ENCODE assay signal across 8 cellular contexts in the genomic region with DNA sequence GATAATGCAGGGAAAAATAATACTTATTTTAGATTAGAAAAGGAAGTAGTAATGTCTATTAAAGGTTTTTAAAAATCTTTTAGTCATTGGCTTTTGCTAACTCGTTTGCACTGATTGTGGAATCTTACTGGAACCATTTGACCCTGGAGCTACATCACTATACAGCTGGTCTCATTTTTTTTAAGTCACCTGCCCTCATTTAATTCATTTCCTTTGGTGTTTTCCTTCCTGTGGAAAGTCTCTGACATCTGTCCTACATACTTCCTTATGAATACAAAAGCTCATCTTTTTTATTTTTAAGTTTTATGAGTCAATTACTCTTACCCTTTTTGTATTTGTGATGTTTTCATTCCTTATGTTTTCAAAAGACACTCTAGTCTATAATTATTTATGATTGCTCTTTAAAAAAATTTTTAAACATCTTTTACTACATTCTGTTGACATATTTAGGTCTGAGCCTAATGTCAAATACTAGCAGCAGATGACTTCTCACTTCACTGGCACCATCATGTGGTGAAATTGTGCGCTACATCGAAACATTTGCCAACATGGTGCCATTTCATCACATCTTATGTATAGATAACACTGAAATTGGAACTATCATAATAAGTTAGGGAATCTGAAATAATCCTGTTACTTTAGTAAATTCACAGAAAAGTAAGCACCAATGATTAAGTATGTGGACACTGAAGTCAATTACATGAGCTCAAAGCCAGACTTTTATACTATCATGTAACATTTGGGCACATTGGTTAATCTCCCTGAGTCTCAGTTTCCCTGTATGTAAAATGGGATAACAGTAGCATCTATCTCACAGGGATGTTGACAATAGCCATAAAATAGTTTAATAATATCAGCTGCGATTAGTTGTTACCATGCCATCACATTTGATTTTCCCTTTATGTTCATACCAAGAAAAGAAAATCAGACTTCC. TPM values are rescaled to one million over a fixed set of nuclear protein-coding genes. Genes with fewer than 3 reads are reported as not detected.
A peak's percentile ranks its signal among the peaks of the same experiment; 100 is the strongest.
DNase-seq lines count a peak whose midpoint lies in the region; ATAC-seq and TF ChIP-seq lines count a peak whose summit lies in the region.

No MANE protein-coding gene starts in this region.

- peaks cover 8% of the 10 kb centered on the region for H3K27me3 Mint-ChIP-seq in activated B cell treated with CpG ODN at 0.5 μM for 24 hours

- H3K4me1 Mint-ChIP-seq in activated B cell treated with CpG ODN at 0.5 μM for 24 hours: no peaks in the 10 kb centered on the region

- peaks cover 2% of the 10 kb centered on the region for H3K36me3 Mint-ChIP-seq in activated B cell treated with CpG ODN at 0.5 μM for 24 hours (ENCODE audit: low read depth)

- POLR2A ChIA-PET in activated B cell treated with CpG ODN at 0.5 μM for 24 hours (lab: Charles Lee): interaction anchor here (0.7 kb wide), 1 partner anchor 10 kb away, joined by 4 read pairs; a partner anchor contains a TSS

- H3K27ac Mint-ChIP-seq in activated B cell treated with CpG ODN at 0.5 μM for 24 hours: no peak overlapping the region

- no peak for TF ChIP-seq CTCF in activated B cell treated with CpG ODN at 0.5 μM for 24 hours (IDR thresholded peaks at IDR 0.05)

- peaks cover 6% of the 10 kb centered on the region for H3K9me3 Mint-ChIP-seq in activated B cell treated with CpG ODN at 0.5 μM for 24 hours

- no peaks in the 10 kb centered on the region for H3K36me3 ChIP-seq in H7 (replicated peaks; ENCODE audit: control insufficient read depth, insufficient read depth, low read length)

- H3K27ac ChIP-seq in caudate nucleus (ENCODE audit: low read depth, low read length): no peak overlapping the region

- DNase-seq in GM04504 (ENCODE audit: low read depth) (peak; percentile 64), H7 (peak; percentile 25), NCI-H1417 (lab: John Stamatoyannopoulos, UW) (peak; percentile 52 to 89 (median 62)), activated B cell treated with CpG ODN at 0.5 μM for 24 hours (no peak), caudate nucleus (lab: John Stamatoyannopoulos, UW) (peak in 38 of 61 donors; percentile 2 to 86 (median 21)), kidney tubule cell (ENCODE audit: low spot score) (peak; percentile 66)
- peak; percentile 32 to 51 (median 33) for DNase-seq in stimulated activated CD4-positive, alpha-beta T cell treated with anti-CD3 and anti-CD28 coated beads, TNF-alpha, amount 100 ng/mL, for 4 hours (ENCODE audit: low read depth in 3 of 3)

- H3K27me3 ChIP-seq in H7 (ENCODE audit: control insufficient read depth, insufficient read depth, low read length): no peaks in the 10 kb centered on the region

- no peak overlapping the region for H3K4me3 Mint-ChIP-seq in activated B cell treated with CpG ODN at 0.5 μM for 24 hours

- ATAC-seq in activated B cell treated with CpG ODN at 0.5 μM for 24 hours (ENCODE audit: low read depth) (peak; percentile 65), HG03571 (IDR thresholded peaks at IDR 0.05; ENCODE audit: unreplicated experiment) (no peak)

- intact Hi-C loops in activated B cell treated with CpG ODN at 0.5 μM for 24 hours (cut with micrococcal nuclease): loop anchor here (1.0 to 10.0 kb wide), 4 partner anchors 53 to 1435 kb away; no protein-coding TSS in a partner anchor

- H3K4me3 ChIP-seq in H7 (ENCODE audit: insufficient read depth, low read depth, low read length): no peak overlapping the region

- CTCF ChIA-PET in activated B cell treated with CpG ODN at 0.5 μM for 24 hours (lab: Charles Lee): interaction anchor here (0.6 to 1.1 kb wide), 4 partner anchors 17 to 455 kb away, joined by 3 to 6 read pairs (median 4); no protein-coding TSS in a partner anchor

RNA-seq across cellular contexts. Expression of a gene that starts 9.4 kb away (rescaled TPM):
- total RNA-seq in H7 (2014; rRNA removed; shearing (Covaris generic)): 2.6 and 4.1 TPM in 2 replicates
- total RNA-seq in activated B cell treated with CpG ODN at 0.5 μM for 24 hours: 11.3 and 13.5 TPM in 2 replicates
